ENCODE assay signal across 21 cellular contexts in the genomic region with DNA sequence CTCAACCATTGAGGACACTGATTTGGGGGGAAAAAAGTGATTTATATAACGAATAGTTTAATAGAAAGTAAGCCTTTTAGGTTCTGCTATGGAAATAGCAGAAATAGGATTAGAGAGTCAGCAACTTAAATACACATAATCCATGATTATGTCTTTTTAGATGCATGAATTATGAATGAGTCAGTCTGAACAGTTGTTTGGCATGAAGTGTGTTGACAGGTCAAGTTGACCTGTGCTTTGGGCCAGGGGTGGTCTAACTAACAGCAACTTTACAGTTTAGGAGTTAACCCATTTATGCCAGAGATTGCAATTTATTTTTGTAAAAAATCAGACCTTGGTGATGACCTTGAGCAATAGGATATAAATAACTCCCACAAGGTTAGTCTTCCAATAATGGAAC.
"Had no signal": no experiment of that assay in that cellular context is flagged by ENCODE, and none has a peak within 500 bp of the region (broad histone marks: within the 10 kb centered on the region; RNA-seq: fewer than 3 reads in every experiment).

No MANE protein-coding gene starts in this region.

- H3K4me3 Mint-ChIP-seq: activated CD8-positive, alpha-beta memory T cell treated with anti-CD3 and anti-CD28 coated beads, Interleukin-2, amount 10 ng/mL, durations not matched to agents 7 days and 5 days; activated CD8-positive, alpha-beta T cell treated with anti-CD3 and anti-CD28 coated beads, Interleukin-2, amount 10 ng/mL, durations not matched to agents 7 days and 5 days; nephron progenitor cell; T-helper 17 cell; WTC11 had no signal

- H3K9me3 ChIP-seq: colonic mucosa, gastroesophageal sphincter, neutrophil, ovary, testis, transverse colon had no signal

- H3K27me3 ChIP-seq: colonic mucosa, dorsolateral prefrontal cortex, gastroesophageal sphincter, neutrophil, ovary, testis, transverse colon had no signal

- H3K4me1 Mint-ChIP-seq: activated CD8-positive, alpha-beta memory T cell treated with anti-CD3 and anti-CD28 coated beads, Interleukin-2, amount 10 ng/mL, durations not matched to agents 7 days and 5 days; T-helper 17 cell; WTC11 had no signal

- H3K4me1 ChIP-seq: colonic mucosa, transverse colon had no signal

- H3K4me3 ChIP-seq: colonic mucosa, gastroesophageal sphincter, ovary, testis, transverse colon had no signal

- H3K36me3 Mint-ChIP-seq: activated CD8-positive, alpha-beta memory T cell treated with anti-CD3 and anti-CD28 coated beads, Interleukin-2, amount 10 ng/mL, durations not matched to agents 7 days and 5 days; WTC11 had no signal

- DNase-seq: activated CD8-positive, alpha-beta memory T cell treated with anti-CD3 and anti-CD28 coated beads, Interleukin-2, amount 10 ng/mL, durations not matched to agents 7 days and 5 days; activated CD8-positive, alpha-beta T cell treated with anti-CD3 and anti-CD28 coated beads, Interleukin-2, amount 10 ng/mL, durations not matched to agents 7 days and 5 days; activated T-cell treated with anti-CD3 and anti-CD28 coated beads, Interleukin-2, amount 50 U/mL, for 48 hours; colonic mucosa; effector memory CD4-positive, alpha-beta T cell; erythroblast; mammary epithelial cell; nephron progenitor cell; stimulated activated CD4-positive, alpha-beta T cell treated with anti-CD3 and anti-CD28 coated beads, Interleukin-4, amount 100 ng/mL, for 1 hour; stimulated activated naive CD8-positive, alpha-beta T cell treated with anti-CD3 and anti-CD28 coated beads, Interleukin-15, Interleukin-2, amounts not matched to agents 100 U/mL and 50 U/mL, for 24 hours; T-helper 17 cell had no signal

- H3K27ac Mint-ChIP-seq: activated CD8-positive, alpha-beta memory T cell treated with anti-CD3 and anti-CD28 coated beads, Interleukin-2, amount 10 ng/mL, durations not matched to agents 7 days and 5 days; activated CD8-positive, alpha-beta T cell treated with anti-CD3 and anti-CD28 coated beads, Interleukin-2, amount 10 ng/mL, durations not matched to agents 7 days and 5 days; activated naive CD4-positive, alpha-beta T cell treated with anti-CD3 and anti-CD28 coated beads, Interleukin-2, amount 50 U/mL, for 72 hours; activated T-helper 2 cell treated with anti-CD3 and anti-CD28 coated beads, Interferon-gamma antibody, Interleukin-2, Interleukin-4, amounts not matched to agents 10 μg/mL and 5 μg/mL and 100 μg/mL, durations not matched to agents 14 hours and 24 hours and 36 hours; nephron progenitor cell; progenitor cell of endocrine pancreas; T-helper 17 cell; WTC11 had no signal

- H3K27ac ChIP-seq: colonic mucosa, neutrophil, transverse colon had no signal

- H3K9me3 Mint-ChIP-seq: activated T-helper 2 cell treated with anti-CD3 and anti-CD28 coated beads, Interferon-gamma antibody, Interleukin-2, Interleukin-4, amounts not matched to agents 10 μg/mL and 5 μg/mL and 100 μg/mL, durations not matched to agents 14 hours and 24 hours and 36 hours; nephron progenitor cell; WTC11 had no signal

- H3K36me3 ChIP-seq: colonic mucosa, gastroesophageal sphincter, neutrophil, ovary, transverse colon had no signal
